8 cellular contexts compared by ENCODE assay signal in the genomic region with DNA sequence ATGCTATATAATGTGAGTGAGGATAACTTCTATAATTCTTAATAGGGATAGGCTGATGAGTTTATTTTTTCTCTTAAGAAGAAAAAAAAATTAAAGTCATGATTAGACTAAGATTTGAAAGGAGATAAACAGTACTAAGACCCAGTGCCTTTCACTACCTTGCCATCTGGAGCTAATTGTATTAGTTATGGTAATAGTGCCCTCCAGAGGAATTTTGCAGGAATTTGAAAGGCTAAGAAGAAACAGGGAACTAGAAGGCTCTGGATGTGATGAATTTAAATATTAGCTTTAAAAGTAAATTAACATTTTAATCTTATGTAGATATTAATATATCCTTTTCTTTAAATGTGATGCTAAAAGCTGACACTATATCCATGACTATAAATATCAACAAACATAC. TPM values are rescaled to one million over a fixed set of nuclear protein-coding genes. Genes with fewer than 3 reads are reported as not detected.
DNase-seq lines count a peak whose midpoint lies in the region; ATAC-seq and TF ChIP-seq lines count a peak whose summit lies in the region.

No MANE protein-coding gene starts in this region.

- no peak for ATAC-seq in GM19328 (IDR thresholded peaks at IDR 0.05; ENCODE audit: unreplicated experiment)
- no peak for ATAC-seq in effector memory CD8-positive, alpha-beta T cell (replicated peaks)

- H3K36me3 Mint-ChIP-seq in neural crest cell (ENCODE audit: low read depth) = no peaks in the 10 kb centered on the region
- H3K36me3 Mint-ChIP-seq in effector memory CD8-positive, alpha-beta T cell (ENCODE audit: insufficient read depth) = no peaks in the 10 kb centered on the region

- H3K27ac Mint-ChIP-seq in neural crest cell (ENCODE audit: unreplicated experiment) = no peak overlapping the region
- H3K27ac Mint-ChIP-seq in effector memory CD8-positive, alpha-beta T cell = no peak overlapping the region

- no peak overlapping the region for H3K4me3 Mint-ChIP-seq in neural crest cell
- H3K4me3 Mint-ChIP-seq in effector memory CD8-positive, alpha-beta T cell = no peak overlapping the region

- DNase-seq in NOMO-1 (lab: John Stamatoyannopoulos, UW; ENCODE audit: unreplicated experiment in 2 of 2) (peak; percentile 8 to 11), NOMO-1 treated with dmso at 0.1 percent for 144 hours (lab: John Stamatoyannopoulos, UW; ENCODE audit: unreplicated experiment) (no peak), NCI-H345 treated with DMSO at 0.1 percent for 48 hours (lab: John Stamatoyannopoulos, UW; ENCODE audit: unreplicated experiment) (peak; percentile 61), choroid plexus epithelial cell (ENCODE audit: low read depth) (peak; percentile 77), neural crest cell (ENCODE audit: low read depth, low spot score) (no peak)
- no peak for DNase-seq in activated CD4-positive, alpha-beta T cell treated with anti-CD3 and anti-CD28 coated beads, Interleukin-2, amount 50 U/mL, for 4 hours
- DNase-seq in effector memory CD8-positive, alpha-beta T cell = no peak

- TF ChIP-seq CTCF in choroid plexus epithelial cell (conservative IDR thresholded peaks at IDR 0.05; ENCODE audit: low read depth, low read length) = peak; percentile 68
- TF ChIP-seq CTCF in neural crest cell (conservative IDR thresholded peaks at IDR 0.05) = peak; percentile 82

- H3K27me3 Mint-ChIP-seq in neural crest cell (ENCODE audit: low read depth) = no peaks in the 10 kb centered on the region
- no peaks in the 10 kb centered on the region for H3K27me3 Mint-ChIP-seq in effector memory CD8-positive, alpha-beta T cell

- no peaks in the 10 kb centered on the region for H3K9me3 Mint-ChIP-seq in neural crest cell
- no peaks in the 10 kb centered on the region for H3K9me3 Mint-ChIP-seq in effector memory CD8-positive, alpha-beta T cell

- H3K4me1 Mint-ChIP-seq in neural crest cell = no peaks in the 10 kb centered on the region
- H3K4me1 Mint-ChIP-seq in effector memory CD8-positive, alpha-beta T cell (ENCODE audit: low read depth in 2 of 2) = no peaks in the 10 kb centered on the region

- no peak overlapping the region for H3K4me3 ChIP-seq in choroid plexus epithelial cell (ENCODE audit: low read depth, low read length)

RNA-seq across cellular contexts. Expression of a gene that starts 36.6 kb away (rescaled TPM):
- not detected in 2 replicates for total RNA-seq in neural crest cell

Comparison
In these comparisons a context has a peak if more than half of its experiments do, and no peak if none do; other contexts are left out.
1. DNase-seq: peak in NOMO-1 (2 of 2), NCI-H345 treated with DMSO at 0.1 percent for 48 hours (single experiment) and choroid plexus epithelial cell (single experiment); none in NOMO-1 treated with dmso at 0.1 percent for 144 hours (single experiment), neural crest cell (single experiment), activated CD4-positive, alpha-beta T cell treated with anti-CD3 and anti-CD28 coated beads, Interleukin-2, amount 50 U/mL, for 4 hours (0 of 2) and effector memory CD8-positive, alpha-beta T cell (0 of 3).